Comparison of ENCODE assay signal across 12 cellular contexts in genomic region chr3:133944641-133945441, GRCh38. TPM values are rescaled to one million over a fixed set of nuclear protein-coding genes. Genes with fewer than 3 reads are reported as not detected.
A peak's percentile ranks its signal among the peaks of the same experiment; 100 is the strongest.
DNase-seq lines count a peak whose midpoint lies in the region.
"Had no signal": no experiment of that assay in that cellular context is flagged by ENCODE, and none has a peak within 500 bp of the region (broad histone marks: within the 10 kb centered on the region; RNA-seq: fewer than 3 reads in every experiment).

No MANE protein-coding gene starts in this region.

- H4K20me1 ChIP-seq in BLaER1, result no peaks in the 10 kb centered on the region

- H3K27me3 ChIP-seq in BLaER1 (no peaks in the 10 kb centered on the region), mucosa of stomach (ENCODE audit: control insufficient read depth, insufficient read depth, low read length) (no peaks in the 10 kb centered on the region), mesendoderm (ENCODE audit: insufficient read depth, low read length, poor library complexity) (no peaks in the 10 kb centered on the region)

- H3K4me3 ChIP-seq in BLaER1, result no peak overlapping the region
- H3K4me3 ChIP-seq in mucosa of stomach (ENCODE audit: low read length), result no peak overlapping the region
- no peak overlapping the region for H3K4me3 ChIP-seq in mesendoderm (ENCODE audit: low read length)

- no peak overlapping the region for H2BK120ac ChIP-seq in mesendoderm (ENCODE audit: low read depth, low read length)

- H3K4me1 ChIP-seq in BLaER1 (peaks cover 64% of the 10 kb centered on the region), mucosa of stomach (ENCODE audit: control insufficient read depth, insufficient read depth, low read length) (peaks cover 48% of the 10 kb centered on the region), mesendoderm (ENCODE audit: control insufficient read depth, low read depth, low read length) (no peaks in the 10 kb centered on the region)

- H4K5ac ChIP-seq in mesendoderm (ENCODE audit: low read length), result no peak overlapping the region

- no peak overlapping the region for H3K56ac ChIP-seq in mesendoderm (ENCODE audit: low read length)

- H3K79me2 ChIP-seq in mesendoderm (ENCODE audit: control insufficient read depth, insufficient read depth, low read length), result no peaks in the 10 kb centered on the region

- H3K9me3 ChIP-seq in BLaER1 (no peaks in the 10 kb centered on the region), mucosa of stomach (ENCODE audit: control insufficient read depth, low read length) (no peaks in the 10 kb centered on the region)

- no CpG with 5 or more reads among the region's 13 CpGs for WGBS in mesendoderm (ENCODE audit: extremely low coverage, insufficient coverage, low lambda C conversion rate)

- H3K4me2 ChIP-seq in BLaER1 (peak overlapping the region; percentile 22; the same call in 1 of the 2 replicates), mesendoderm (ENCODE audit: low read length) (no peak overlapping the region)

- H3K27ac ChIP-seq in BLaER1 (no peak overlapping the region), mesendoderm (ENCODE audit: low read depth, low read length) (no peak overlapping the region)

- no peak overlapping the region for H3K4ac ChIP-seq in mesendoderm (ENCODE audit: low read depth, low read length)

- H3K18ac ChIP-seq in mesendoderm (ENCODE audit: low read length), result no peak overlapping the region

- no peak overlapping the region for H4K8ac ChIP-seq in mesendoderm (ENCODE audit: low read depth, low read length)

- H3K79me1 ChIP-seq in mesendoderm (ENCODE audit: low read length), result no peaks in the 10 kb centered on the region

- H3K36me3 ChIP-seq in BLaER1, result no peaks in the 10 kb centered on the region
- H3K36me3 ChIP-seq in mucosa of stomach (ENCODE audit: control insufficient read depth, insufficient read depth, low read length), result no peaks in the 10 kb centered on the region
- peaks cover 12% of the 10 kb centered on the region for H3K36me3 ChIP-seq in mesendoderm (ENCODE audit: control insufficient read depth, insufficient read depth, low read length)

- no peak overlapping the region for H2BK15ac ChIP-seq in mesendoderm (replicated peaks; ENCODE audit: low read depth)

- no peak overlapping the region for H3K23ac ChIP-seq in mesendoderm (ENCODE audit: low read length)

- H3K9ac ChIP-seq in BLaER1 (no peak overlapping the region), mucosa of stomach (ENCODE audit: low read length) (peak overlapping the region; percentile 13), mesendoderm (ENCODE audit: low read length) (no peak overlapping the region)

- H2AK5ac ChIP-seq in mesendoderm (ENCODE audit: low read length), result no peak overlapping the region

- H2BK5ac ChIP-seq in mesendoderm (ENCODE audit: low read length), result no peak overlapping the region

- DNase-seq in NCI-H1092 treated with DMSO at 0.1 percent for 48 hours (lab: John Stamatoyannopoulos, UW) (peak; percentile 62), dermis microvascular lymphatic vessel endothelial cell (ENCODE audit: low read depth in 2 of 2) (peak; percentile 83 to 96), NCI-H345 (lab: John Stamatoyannopoulos, UW) (no peak), mesendoderm (no peak), COLO668 (lab: John Stamatoyannopoulos, UW; ENCODE audit: unreplicated experiment) (no peak), NCI-H2081 treated with DMSO at 0.1 percent for 48 hours (lab: John Stamatoyannopoulos, UW) (no peak)
- DNase-seq: activated CD4-positive, alpha-beta T cell treated with anti-CD3 and anti-CD28 coated beads, Interleukin-2, amount 50 U/mL, for 4 hours; DND-41; NCI-H1436 treated with DMSO at 0.1 percent for 48 hours; stimulated activated CD4-positive, alpha-beta T cell treated with anti-CD3 and anti-CD28 coated beads, Interleukin-2, amount 100 ng/mL, for 48 hours had no signal

RNA-seq across cellular contexts. Expression of gene RAB6B, which starts 49.2 kb away (rescaled TPM):
- 0.39 and 1.6 TPM in 2 replicates for total RNA-seq in dermis microvascular lymphatic vessel endothelial cell
- polyA plus RNA-seq in mesendoderm (2013, experiment 1 of 2), result 2.0 TPM
- 2.7 TPM for polyA plus RNA-seq in mesendoderm (2013, experiment 2 of 2)

Comparison
In these comparisons a context has a peak if more than half of its experiments do, and no peak if none do; other contexts are left out.
1. DNase-seq: peak in NCI-H1092 treated with DMSO at 0.1 percent for 48 hours (single experiment) and dermis microvascular lymphatic vessel endothelial cell (2 of 2); none in NCI-H345 (single experiment), mesendoderm (single experiment), COLO668 (single experiment) and NCI-H2081 treated with DMSO at 0.1 percent for 48 hours (single experiment).